8 cellular contexts compared by ENCODE assay signal in the genomic region with DNA sequence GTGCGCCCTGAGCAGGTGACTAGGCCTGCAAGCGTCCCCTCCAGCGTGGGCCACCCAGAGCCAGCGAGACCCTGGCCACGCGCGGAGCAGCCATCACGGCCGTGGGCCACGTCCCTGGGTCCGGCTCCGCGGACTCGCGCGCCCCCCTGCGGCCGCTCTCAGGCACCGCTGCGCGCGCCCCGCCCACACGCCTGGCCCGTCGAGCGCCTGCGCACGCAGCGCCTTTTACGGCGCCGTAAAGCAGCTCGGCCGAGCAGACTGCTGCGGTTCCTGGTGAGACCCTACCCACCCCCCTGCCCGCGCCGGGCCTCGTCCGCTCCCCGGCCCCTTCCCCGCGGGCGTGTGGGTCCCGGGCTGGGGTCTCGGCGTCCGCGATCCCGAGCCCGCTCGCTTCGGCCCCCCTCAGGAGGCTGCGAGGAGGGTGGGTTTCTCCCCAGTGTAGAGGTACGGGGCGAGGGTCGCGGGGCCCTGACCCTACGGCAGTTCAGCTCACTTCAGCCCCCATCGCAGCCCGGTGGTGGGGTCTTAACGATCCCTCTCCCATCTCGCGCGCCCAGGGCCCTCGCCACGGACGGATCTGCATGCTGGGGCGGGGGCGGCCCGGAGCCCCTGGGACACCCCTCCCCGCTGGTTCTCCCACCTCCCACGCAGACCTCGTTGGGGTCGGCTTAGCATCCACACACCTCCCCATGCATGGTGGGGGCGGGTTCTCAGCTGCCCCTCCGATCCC.
DNase-seq lines count a peak whose midpoint lies in the region; ATAC-seq and TF ChIP-seq lines count a peak whose summit lies in the region.

A gene (plus strand): TSS at position 228 of the 730 bp plus-strand sequence. CDS start 1,421 bp downstream, outside the sequence.

- DNase-seq in NCI-H446 (lab: John Stamatoyannopoulos, UW) (peak; percentile 45 to 94), choroid plexus epithelial cell (ENCODE audit: low read depth) (peak; percentile 83), kidney glomerular epithelial cell (lab: John Stamatoyannopoulos, UW) (peak; percentile 43)
- DNase-seq in activated CD4-positive, alpha-beta T cell treated with anti-CD3 and anti-CD28 coated beads for 4 hours: peak; percentile 84 to 88
- DNase-seq in stimulated activated CD4-positive, alpha-beta T cell treated with anti-CD3 and anti-CD28 coated beads, Interleukin-15, amount 100 ng/mL, for 24 hours: peak; percentile 89

- peak; percentile 43 for ATAC-seq in HG03095 (IDR thresholded peaks at IDR 0.05; ENCODE audit: unreplicated experiment)
- ATAC-seq in GM21529 (IDR thresholded peaks at IDR 0.05; ENCODE audit: unreplicated experiment): no peak

- TF ChIP-seq CTCF in GM12874 (IDR thresholded peaks at IDR 0.05; ENCODE audit: insufficient read depth, low read depth, low read length) (peak; percentile 96), choroid plexus epithelial cell (conservative IDR thresholded peaks at IDR 0.05; ENCODE audit: low read depth, low read length) (peak; percentile 47)

- H3K4me3 ChIP-seq in choroid plexus epithelial cell (ENCODE audit: low read depth, low read length): peak within 1 kb of the TSS; percentile 95
